ENCODE assay signal across 8 cellular contexts in the genomic region with DNA sequence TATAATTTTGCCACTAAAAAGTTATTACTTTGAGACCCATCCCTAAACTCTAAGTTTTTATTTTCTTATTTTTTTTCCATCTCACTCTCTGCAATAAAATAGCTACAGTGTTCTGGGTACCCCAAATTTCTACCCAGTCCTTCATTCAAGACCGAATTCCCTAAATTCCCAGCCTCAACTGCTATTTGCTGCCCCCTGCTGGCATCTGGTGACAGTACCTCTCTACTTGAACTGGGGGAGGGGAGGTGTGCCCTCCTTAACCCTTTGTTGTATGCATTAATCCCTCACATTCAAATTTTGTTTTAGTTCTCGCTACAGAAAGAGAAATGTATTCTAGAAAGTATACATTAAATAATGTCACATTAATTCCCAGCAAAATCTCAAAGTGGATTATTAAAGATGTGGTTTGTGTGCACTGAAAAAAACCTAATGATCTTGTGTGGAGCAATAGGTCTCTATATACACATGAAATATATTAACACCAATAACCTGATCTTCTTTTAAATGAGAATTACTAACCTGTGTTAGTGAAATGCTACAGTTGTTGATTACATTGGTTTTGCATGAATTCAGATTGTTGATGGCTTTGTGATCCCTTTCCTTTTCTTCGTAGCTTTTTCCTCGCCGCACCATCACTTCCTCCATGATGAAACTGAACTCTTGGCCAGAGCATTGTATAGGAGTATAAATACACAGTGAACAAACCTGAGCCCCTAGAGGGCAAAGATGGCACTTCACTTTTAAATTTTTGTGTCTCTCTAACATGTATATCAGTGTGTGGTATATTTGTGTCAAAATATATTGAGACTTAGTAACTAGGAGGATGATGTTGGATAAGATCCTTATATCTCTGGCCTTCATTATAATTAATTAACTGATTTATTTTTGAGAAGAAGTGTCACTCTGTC.
DNase-seq lines count a peak whose midpoint lies in the region; ATAC-seq and TF ChIP-seq lines count a peak whose summit lies in the region.

No MANE protein-coding gene starts in this region.

- H3K27me3 Mint-ChIP-seq in MCF 10A (ENCODE audit: insufficient read depth, unreplicated experiment) = no peaks in the 10 kb centered on the region

- H3K27ac ChIP-seq in tibial artery = no peak overlapping the region

- TF ChIP-seq CTCF in HFF-Myc (IDR thresholded peaks at IDR 0.05; ENCODE audit: low read depth, low read length, missing control alignments) = peak; percentile 83
- peak; percentile 76 for TF ChIP-seq CTCF in MCF 10A (IDR thresholded peaks at IDR 0.05; ENCODE audit: unreplicated experiment)
- peak; percentile 62 to 69 for TF ChIP-seq CTCF in tibial artery (IDR thresholded peaks at IDR 0.05)

- DNase-seq in Right ventricle myocardium inferior (ENCODE audit: missing footprints) (peak; percentile 68), cardiac septum (ENCODE audit: low spot score) (no peak), HFF-Myc (ENCODE audit: extremely low read depth, low read depth) (no peak), NCI-H69 (lab: John Stamatoyannopoulos, UW) (peak; percentile 68), MCF 10A (ENCODE audit: unreplicated experiment) (peak; percentile 79), kidney glomerular epithelial cell (lab: John Stamatoyannopoulos, UW) (peak; percentile 17), tibial artery (peak; percentile 41 to 68)

- H3K4me1 Mint-ChIP-seq in MCF 10A (ENCODE audit: insufficient read depth, unreplicated experiment) = peaks cover 41% of the 10 kb centered on the region

- H3K27ac Mint-ChIP-seq in MCF 10A (ENCODE audit: low read depth, unreplicated experiment) = peak overlapping the region; percentile 36

- no peak for ATAC-seq in Right ventricle myocardium inferior
- no peak for ATAC-seq in HG03439 (IDR thresholded peaks at IDR 0.05; ENCODE audit: unreplicated experiment)

- H3K4me3 Mint-ChIP-seq in MCF 10A (ENCODE audit: unreplicated experiment) = no peak overlapping the region

- H3K27me3 ChIP-seq in tibial artery = no peaks in the 10 kb centered on the region

- no peaks in the 10 kb centered on the region for H3K36me3 Mint-ChIP-seq in MCF 10A (ENCODE audit: insufficient read depth, unreplicated experiment)

- H3K4me3 ChIP-seq in HFF-Myc (replicated peaks; ENCODE audit: low read depth, low read length) = no peak overlapping the region
- H3K4me3 ChIP-seq in tibial artery = no peak overlapping the region

- H3K4me1 ChIP-seq in tibial artery = peaks cover 0 to 4% (median 0%) of the 10 kb centered on the region in 4 donors

- POLR2A ChIA-PET in MCF 10A (lab: Yijun Ruan, JAX) = no interaction called here

- H3K9me3 ChIP-seq in tibial artery = no peaks in the 10 kb centered on the region

- no TSS peak for BruUV-seq in MCF 10A (replicated peaks; lab: Mats Ljungman, UMichigan)

- CTCF ChIA-PET in MCF 10A (lab: Yijun Ruan, JAX) = interaction anchor here (0.6 to 8.1 kb wide), 21 partner anchors 8 to 1001 kb away, joined by 3 to 49 read pairs (median 3); a partner anchor contains a TSS

- H3K9me3 Mint-ChIP-seq in MCF 10A (ENCODE audit: unreplicated experiment) = no peaks in the 10 kb centered on the region

- intact Hi-C loops in Right ventricle myocardium inferior (cut with DNase I) = loop anchor here (5.0 kb wide), 1 partner anchor 996 kb away; a partner anchor contains a TSS
- intact Hi-C loops in cardiac septum (cut with DNase I) = no loop called here
- intact Hi-C loops in MCF 10A (cut with micrococcal nuclease) = loop anchor here (1.0 to 10.0 kb wide), 6 partner anchors 173 to 999 kb away; a partner anchor contains a TSS
- intact Hi-C loops in tibial artery (cut with DNase I; ENCODE audit: low total_unique reads) = loop anchor here (5.0 kb wide), 1 partner anchor 1001 kb away; no protein-coding TSS in a partner anchor

- H3K36me3 ChIP-seq in tibial artery = no peaks in the 10 kb centered on the region

Comparison
In these comparisons a context has a peak if more than half of its experiments do, and no peak if none do; other contexts are left out.
1. DNase-seq: peak in Right ventricle myocardium inferior (single experiment), NCI-H69 (single experiment), MCF 10A (single experiment), kidney glomerular epithelial cell (single experiment) and tibial artery (2 of 2); none in cardiac septum (single experiment) and HFF-Myc (single experiment).
2. Peak in every context shown above with its lines, with median percentiles within 50 percentile points of each other: CTCF ChIP-seq.